In genomic region chr1:2396476-2396875, GRCh38 we compare ENCODE assay signal across 1 cellular context.
TF ChIP-seq lines count a peak whose summit lies in the region.

No MANE protein-coding gene starts in this region.

TF ChIP-seq in K562, 482 proteins besides CTCF, POLR2A, EP300 and RAD21:
- 0 out of 2 replicates have a peak, but pooled peaks have one; percentile 41 for TF ChIP-seq POLR2AphosphoS2 (IDR thresholded peaks at IDR 0.05; ENCODE audit: low read length)
- no peak for TF ChIP-seq ZC3H11A (IDR thresholded peaks at IDR 0.05; ENCODE audit: low read depth, low read length)
- peak; percentile 52 for TF ChIP-seq POLR2G (IDR thresholded peaks at IDR 0.05; ENCODE audit: low read depth, low read length)
